24 cellular contexts compared by ENCODE assay signal in genomic region chr16:57126412-57126811, GRCh38. TPM values are rescaled to one million over a fixed set of nuclear protein-coding genes. Genes with fewer than 3 reads are reported as not detected.
DNase-seq lines count a peak whose midpoint lies in the region; ATAC-seq, FAIRE-seq and TF ChIP-seq lines count a peak whose summit lies in the region.
"Had no signal": no experiment of that assay in that cellular context is flagged by ENCODE, and none has a peak within 500 bp of the region (broad histone marks: within the 10 kb centered on the region; RNA-seq: fewer than 3 reads in every experiment).

No MANE protein-coding gene starts in this region.

- H3K27ac ChIP-seq in HCT116 (ENCODE audit: low read depth, low read length) = no peak overlapping the region
- H3K27ac ChIP-seq in K562 (ENCODE audit: extremely low read depth, low read depth, low read length) = no peak overlapping the region
- H3K27ac ChIP-seq in osteoblast (ENCODE audit: low read depth, low read length) = no peak overlapping the region
- H3K27ac ChIP-seq: breast epithelium, C4-2B, stomach had no signal

- no peaks in the 10 kb centered on the region for H3K9me3 Mint-ChIP-seq in activated naive CD4-positive, alpha-beta T cell treated with anti-CD3 and anti-CD28 coated beads for 36 hours
- H3K9me3 Mint-ChIP-seq: nephron progenitor cell had no signal

- H3K9me1 ChIP-seq in K562 (ENCODE audit: control insufficient read depth, insufficient read depth, low read length) = no peaks in the 10 kb centered on the region

- H3K9me2 ChIP-seq in HCT116 (ENCODE audit: insufficient read depth) = no peaks in the 10 kb centered on the region

- no peak for TF ChIP-seq EP300 in K562 (IDR thresholded peaks at IDR 0.05; ENCODE audit: low read length)

- H3K4me1 ChIP-seq in HCT116 (ENCODE audit: control insufficient read depth in 1 of 2, insufficient read depth in 2 of 2, low read length in 2 of 2) = no peaks in the 10 kb centered on the region
- H3K4me1 ChIP-seq in K562 (replicated peaks in 1 of 2; ENCODE audit: control insufficient read depth in 2 of 2, insufficient read depth in 2 of 2, low read length in 2 of 2) = peaks cover 6 to 7% of the 10 kb centered on the region in 2 experiments; a peak in 4 of 5 replicates
- H3K4me1 ChIP-seq in osteoblast (ENCODE audit: insufficient read depth, low read length) = no peaks in the 10 kb centered on the region
- H3K4me1 ChIP-seq in mucosa of descending colon (ENCODE audit: low read depth) = peaks cover 9% of the 10 kb centered on the region
- H3K4me1 ChIP-seq: breast epithelium, stomach had no signal

- WGBS in K562 (ENCODE audit: insufficient coverage, low coverage, missing lambda C conversion rate) = 46% methylated on average over 4 of the region's 4 CpGs

- H3K36me3 ChIP-seq in HCT116 (ENCODE audit: control insufficient read depth in 1 of 2, insufficient read depth in 2 of 2, low read length in 2 of 2) = no peaks in the 10 kb centered on the region
- no peaks in the 10 kb centered on the region for H3K36me3 ChIP-seq in K562 (ENCODE audit: control insufficient read depth, insufficient read depth, low read length)
- H3K36me3 ChIP-seq in osteoblast (ENCODE audit: insufficient read depth, low read length) = no peaks in the 10 kb centered on the region
- no peaks in the 10 kb centered on the region for H3K36me3 ChIP-seq in mucosa of descending colon (ENCODE audit: low read depth)
- H3K36me3 ChIP-seq: breast epithelium had no signal

- in situ Hi-C loops in K562 (cut with MboI) = no loop called here

- peak overlapping the region; percentile 28 for H3K27ac Mint-ChIP-seq in activated naive CD4-positive, alpha-beta T cell treated with anti-CD3 and anti-CD28 coated beads for 36 hours
- H3K27ac Mint-ChIP-seq: nephron progenitor cell had no signal

- CTCF ChIA-PET in activated naive CD4-positive, alpha-beta T cell treated with anti-CD3 and anti-CD28 coated beads for 36 hours (lab: Charles Lee) = interaction anchor here (0.7 to 2.9 kb wide), 5 partner anchors 9 to 359 kb away, joined by 3 to 9 read pairs (median 3); no protein-coding TSS in a partner anchor
- CTCF ChIA-PET in HCT116 (lab: Charles Lee) = no interaction called here
- CTCF ChIA-PET in K562 (lab: Yijun Ruan, JAX; ENCODE audit: low intra/inter-chr PET ratio) = no interaction called here

- no peak overlapping the region for H3K4me3 ChIP-seq in HCT116 (replicated peaks in 1 of 2; ENCODE audit: low read depth in 1 of 2, low read length in 2 of 2)
- no peak overlapping the region for H3K4me3 ChIP-seq in K562
- no peak overlapping the region for H3K4me3 ChIP-seq in osteoblast (ENCODE audit: insufficient read depth, low read length)
- no peak overlapping the region for H3K4me3 ChIP-seq in mucosa of descending colon
- H3K4me3 ChIP-seq: breast epithelium, stomach, tibial nerve had no signal

- TF ChIP-seq CTCF in HCT116 (IDR thresholded peaks at IDR 0.05 in 2 of 3, conservative IDR thresholded peaks at IDR 0.05 in 1 of 3; ENCODE audit: borderline replicate concordance in 1 of 3, insufficient read depth in 1 of 3, low read depth in 2 of 3, low read length in 2 of 3) (no peak), K562 (IDR thresholded peaks at IDR 0.05 in 2 of 3, conservative IDR thresholded peaks at IDR 0.05 in 1 of 3; ENCODE audit: insufficient read depth in 2 of 3, low read depth in 1 of 3, low read length in 3 of 3) (no peak), osteoblast (IDR thresholded peaks at IDR 0.05; ENCODE audit: extremely low read depth, low read depth, low read length) (no peak), mucosa of descending colon (IDR thresholded peaks at IDR 0.05) (no peak)

- no peak overlapping the region for H2AFZ ChIP-seq in HCT116 (ENCODE audit: low read depth, low read length, poor library complexity, severe bottlenecking)
- H2AFZ ChIP-seq in K562 (ENCODE audit: low read depth, low read length) = no peak overlapping the region
- no peak overlapping the region for H2AFZ ChIP-seq in osteoblast (ENCODE audit: low read length)

- H3K9ac ChIP-seq in HCT116 (ENCODE audit: low read length) = no peak overlapping the region
- no peak overlapping the region; a peak in 1 of 4 replicates for H3K9ac ChIP-seq in K562 (ENCODE audit: insufficient read depth in 1 of 2, low read depth in 2 of 2, low read length in 2 of 2)

- H3K4me2 ChIP-seq in HCT116 (ENCODE audit: low read length) (no peak overlapping the region), K562 (ENCODE audit: insufficient read depth, low read length) (no peak overlapping the region), osteoblast (ENCODE audit: insufficient read depth, low read length) (no peak overlapping the region)

- TF ChIP-seq POLR2A in HCT116 (IDR thresholded peaks at IDR 0.05; ENCODE audit: borderline replicate concordance, extremely low read depth, insufficient read depth, insufficient read length) (no peak), K562 (conservative IDR thresholded peaks at IDR 0.05) (no peak)

- no peak for DNase-seq in activated naive CD4-positive, alpha-beta T cell treated with anti-CD3 and anti-CD28 coated beads for 36 hours
- DNase-seq in activated naive CD4-positive, alpha-beta T cell treated with anti-CD3 and anti-CD28 coated beads, Interleukin-2, amount 50 U/mL, for 16 hours = no peak
- DNase-seq in HCT116 (ENCODE audit: low read depth, low spot score) = no peak
- no peak for DNase-seq in K562 (ENCODE audit: extremely low read depth in 1 of 4, low spot score in 3 of 4)
- peak; percentile 39 for DNase-seq in osteoblast (ENCODE audit: insufficient read length, low spot score, missing footprints)
- no peak for DNase-seq in D341Med (ENCODE audit: low spot score)
- no peak for DNase-seq in mucosa of descending colon
- DNase-seq in stimulated activated CD4-positive, alpha-beta T cell treated with anti-CD3 and anti-CD28 coated beads, Interleukin-2, amount 100 ng/mL, for 24 hours = no peak
- DNase-seq: cortex of kidney, KG1, MM.1S, NCI-H1436, NCI-H510A treated with DMSO at 0.1 percent for 48 hours, nephron progenitor cell, SHP77 treated with DMSO at 0.1 percent for 48 hours, stomach, SW 1271 had no signal

- no peaks in the 10 kb centered on the region for H3K27me3 Mint-ChIP-seq in activated naive CD4-positive, alpha-beta T cell treated with anti-CD3 and anti-CD28 coated beads for 36 hours (ENCODE audit: low read depth)

- H3K9me3 ChIP-seq in HCT116 (ENCODE audit: control insufficient read depth in 1 of 2, insufficient read depth in 1 of 2, low read depth in 1 of 2, low read length in 2 of 2) (no peaks in the 10 kb centered on the region), K562 (replicated peaks; ENCODE audit: control insufficient read depth, insufficient read depth, low read depth, low read length) (no peaks in the 10 kb centered on the region), osteoblast (ENCODE audit: low read depth, low read length) (no peaks in the 10 kb centered on the region), mucosa of descending colon (no peaks in the 10 kb centered on the region)
- H3K9me3 ChIP-seq: breast epithelium, stomach, tibial nerve had no signal

- H3K27me3 ChIP-seq in HCT116 (ENCODE audit: insufficient read depth, low read length) = no peaks in the 10 kb centered on the region
- no peaks in the 10 kb centered on the region for H3K27me3 ChIP-seq in K562 (ENCODE audit: control insufficient read depth in 2 of 2, insufficient read depth in 2 of 2, low read length in 2 of 2)
- no peaks in the 10 kb centered on the region for H3K27me3 ChIP-seq in osteoblast (ENCODE audit: insufficient read depth, low read length)
- H3K27me3 ChIP-seq: breast epithelium, stomach, tibial nerve had no signal

- BruUV-seq in HCT116 (replicated peaks; lab: Mats Ljungman, UMichigan) (no TSS peak), K562 (replicated peaks; lab: Mats Ljungman, UMichigan) (no TSS peak)

- TF ChIP-seq RAD21 in HCT116 (IDR thresholded peaks at IDR 0.05; ENCODE audit: low read depth) (no peak), K562 (CRISPR knock-in tag; conservative IDR thresholded peaks at IDR 0.05 in 1 of 2, IDR thresholded peaks at IDR 0.05 in 1 of 2) (no peak)

- POLR2A ChIA-PET in HCT116 (lab: Charles Lee) (no interaction called here), K562 (lab: Yijun Ruan, JAX) (interaction anchor here (1.3 to 1.8 kb wide), 2 partner anchors 10 to 14 kb away, joined by 5 read pairs; no protein-coding TSS in a partner anchor)

- intact Hi-C loops in activated naive CD4-positive, alpha-beta T cell treated with anti-CD3 and anti-CD28 coated beads for 36 hours (cut with micrococcal nuclease) = loop anchor here (10.0 kb wide), 1 partner anchor 408 kb away; the partner anchor contains the start of gene CCDC102A
- intact Hi-C loops in HCT116 (cut with micrococcal nuclease) (no loop called here), K562 (cut with micrococcal nuclease) (no loop called here), mucosa of descending colon (cut with DNase I, micrococcal nuclease) (no loop called here)

- no peak for FAIRE-seq in K562 (lab: Jason Lieb, UNC)
- FAIRE-seq: endometrium, G401.6, keratinocyte had no signal

- H3K4me3 Mint-ChIP-seq in activated naive CD4-positive, alpha-beta T cell treated with anti-CD3 and anti-CD28 coated beads for 36 hours = no peak overlapping the region
- H3K4me3 Mint-ChIP-seq: nephron progenitor cell had no signal

- H3K36me3 Mint-ChIP-seq in activated naive CD4-positive, alpha-beta T cell treated with anti-CD3 and anti-CD28 coated beads for 36 hours (ENCODE audit: low read depth) = no peaks in the 10 kb centered on the region

- 0 out of 2 replicates have a peak, but pooled peaks have one; percentile 44 for ATAC-seq in HCT116
- no peak for ATAC-seq in K562
- no peak for ATAC-seq in mucosa of descending colon
- ATAC-seq: sciatic nerve had no signal

- RAD21 ChIA-PET in HCT116 (lab: Charles Lee; ENCODE audit: low non-redundant PET in 1 of 2, low total read pairs in 2 of 2, uncharacterized antibody in 2 of 2, unreplicated experiment in 2 of 2) = interaction anchor here in 1 of 2 experiments (0.7 kb wide), 1 partner anchor 122 kb away, joined by 3 read pairs; no protein-coding TSS in a partner anchor

- no peaks in the 10 kb centered on the region for H3K79me2 ChIP-seq in HCT116 (ENCODE audit: insufficient read depth, low read length)
- no peaks in the 10 kb centered on the region for H3K79me2 ChIP-seq in K562 (ENCODE audit: control insufficient read depth, insufficient read depth, low read length)
- no peaks in the 10 kb centered on the region for H3K79me2 ChIP-seq in osteoblast (ENCODE audit: insufficient read depth, low read length)

- H4K20me1 ChIP-seq in HCT116 (ENCODE audit: insufficient read depth) (no peaks in the 10 kb centered on the region), K562 (replicated peaks; ENCODE audit: control insufficient read depth, insufficient read depth, low read length) (no peaks in the 10 kb centered on the region; the same call in 1 of the 2 replicates), osteoblast (ENCODE audit: insufficient read depth, low read length) (no peaks in the 10 kb centered on the region)

- H3K4me1 Mint-ChIP-seq in activated naive CD4-positive, alpha-beta T cell treated with anti-CD3 and anti-CD28 coated beads for 36 hours (ENCODE audit: low read depth) = peaks cover 72% of the 10 kb centered on the region

RNA-seq across cellular contexts. Expression of gene CPNE2, which starts 34.0 kb away (rescaled TPM):
- 1 to 10 TPM; 5.1 TPM for total RNA-seq in activated naive CD4-positive, alpha-beta T cell treated with anti-CD3 and anti-CD28 coated beads for 36 hours
- total RNA-seq in HCT116 (2021; ENCODE audit: unreplicated experiment) (31.2 TPM), K562 (2014; rRNA removed) (7.0 and 7.3 TPM in 2 replicates), K562 (2014; rRNA removed; fragmentation: Illumina TruSeq; extraction: Trizol) (4.2 and 5.0 TPM in 2 replicates), K562 (2015; rRNA removed; fragmentation: Illumina TruSeq; extraction: Trizol) (7.7 and 8.6 TPM in 2 replicates), K562 (2021) (9.5 and 10.6 TPM in 2 replicates), osteoblast (11.6 and 15.3 TPM in 2 replicates), mucosa of descending colon (10 to 100 TPM; 48.7 to 77.0 (median 52.5) TPM)
- 58.1 and 61.0 TPM in 2 replicates for polyA plus RNA-seq in HCT116 (2012)
- total RNA-seq in K562 (2011; cell fraction: chromatin; rRNA removed; ENCODE audit: low replicate concordance) = 13.7 and 32.7 TPM in 2 replicates
- 12.5 and 13.5 TPM in 2 replicates for total RNA-seq in K562 (2011; cell fraction: nucleolus; rRNA removed)
- total RNA-seq in K562 (2011; cell fraction: nucleoplasm; rRNA removed) = 13.3 and 19.4 TPM in 2 replicates
- polyA plus RNA-seq in K562 (2011; rRNA removed) (13.9 and 26.9 TPM in 2 replicates), K562 (2014; fragmentation: Illumina TruSeq; extraction: Trizol) (11.8 and 14.1 TPM in 2 replicates), K562 (2014; fragmentation: Nextera tagmentation; extraction: Ambion mirVana) (1 to 10 TPM; 3.0 to 3.8 TPM), K562 (2014; rRNA removed) (11.7 and 14.0 TPM in 2 replicates)
- polyA plus RNA-seq in K562 (2011; cell fraction: cytosol; rRNA removed) = 28.1 and 34.9 TPM in 2 replicates
- 14.0 and 18.6 TPM in 2 replicates for polyA plus RNA-seq in K562 (2011; cell fraction: nucleus; rRNA removed)
- polyA plus RNA-seq in K562 (2012) = 14.1 and 33.3 TPM in 2 replicates
- polyA minus RNA-seq in K562 (2011; rRNA and poly(A)+ RNA removed) = 8.9 and 12.3 TPM in 2 replicates
- 7.7 and 8.6 TPM in 2 replicates for polyA minus RNA-seq in K562 (2011; cell fraction: cytosol; rRNA and poly(A)+ RNA removed)
- polyA minus RNA-seq in K562 (2011; cell fraction: nucleus; rRNA and poly(A)+ RNA removed) = 6.6 and 9.8 TPM in 2 replicates

RNA-seq across cellular contexts. Expression of gene PSME3IP1, which starts 59.4 kb away (rescaled TPM):
- 100 to 1,000 TPM; 106 to 110 TPM for total RNA-seq in activated naive CD4-positive, alpha-beta T cell treated with anti-CD3 and anti-CD28 coated beads for 36 hours
- total RNA-seq in HCT116 (2021; ENCODE audit: unreplicated experiment) = 88.5 TPM
- polyA plus RNA-seq in HCT116 (2012) = 53.2 and 68.2 TPM in 2 replicates
- total RNA-seq in K562 (2011; cell fraction: chromatin; rRNA removed; ENCODE audit: low replicate concordance) = 53.9 and 134 TPM in 2 replicates
- 46.7 and 60.7 TPM in 2 replicates for total RNA-seq in K562 (2011; cell fraction: nucleolus; rRNA removed)
- total RNA-seq in K562 (2011; cell fraction: nucleoplasm; rRNA removed) = 71.6 and 104 TPM in 2 replicates
- total RNA-seq in K562 (2014; rRNA removed) = 76.9 and 85.5 TPM in 2 replicates
- 143 and 167 TPM in 2 replicates for total RNA-seq in K562 (2014; rRNA removed; fragmentation: Illumina TruSeq; extraction: Trizol)
- total RNA-seq in K562 (2015; rRNA removed; fragmentation: Illumina TruSeq; extraction: Trizol) = 147 and 158 TPM in 2 replicates
- total RNA-seq in K562 (2021) = 104 and 106 TPM in 2 replicates
- polyA plus RNA-seq in K562 (2011; rRNA removed) = 115 and 144 TPM in 2 replicates
- polyA plus RNA-seq in K562 (2011; cell fraction: cytosol; rRNA removed) = 132 and 144 TPM in 2 replicates
- polyA plus RNA-seq in K562 (2011; cell fraction: nucleus; rRNA removed) = 251 and 259 TPM in 2 replicates
- 88.6 and 121 TPM in 2 replicates for polyA plus RNA-seq in K562 (2012)
- 155 and 187 TPM in 2 replicates for polyA plus RNA-seq in K562 (2014; fragmentation: Illumina TruSeq; extraction: Trizol)
- 100 to 1,000 TPM in 1 of 2 experiments, 10 to 100 TPM in 1; 63.8 to 142 TPM for polyA plus RNA-seq in K562 (2014; fragmentation: Nextera tagmentation; extraction: Ambion mirVana)
- 146 and 152 TPM in 2 replicates for polyA plus RNA-seq in K562 (2014; rRNA removed)
- polyA minus RNA-seq in K562 (2011; rRNA and poly(A)+ RNA removed) = 78.0 and 80.4 TPM in 2 replicates
- 45.1 and 48.8 TPM in 2 replicates for polyA minus RNA-seq in K562 (2011; cell fraction: cytosol; rRNA and poly(A)+ RNA removed)
- 40.8 and 66.0 TPM in 2 replicates for polyA minus RNA-seq in K562 (2011; cell fraction: nucleus; rRNA and poly(A)+ RNA removed)
- total RNA-seq in osteoblast = 53.9 and 70.2 TPM in 2 replicates
- total RNA-seq in mucosa of descending colon = 100 to 1,000 TPM in 2 of 3 donors, 10 to 100 TPM in 1; 97.9 to 138 (median 114) TPM

RNA-seq across cellular contexts. Expression of gene RSPRY1, which starts 59.7 kb away (rescaled TPM):
- total RNA-seq in activated naive CD4-positive, alpha-beta T cell treated with anti-CD3 and anti-CD28 coated beads for 36 hours = 10 to 100 TPM; 25.7 to 28.7 TPM
- 24.9 TPM for total RNA-seq in HCT116 (2021; ENCODE audit: unreplicated experiment)
- 15.5 and 16.0 TPM in 2 replicates for polyA plus RNA-seq in HCT116 (2012)
- 60.1 and 86.3 TPM in 2 replicates for total RNA-seq in K562 (2011; cell fraction: chromatin; rRNA removed; ENCODE audit: low replicate concordance)
- 29.9 and 41.0 TPM in 2 replicates for total RNA-seq in K562 (2011; cell fraction: nucleolus; rRNA removed)
- 44.0 and 48.0 TPM in 2 replicates for total RNA-seq in K562 (2011; cell fraction: nucleoplasm; rRNA removed)
- 14.5 and 20.0 TPM in 2 replicates for total RNA-seq in K562 (2014; rRNA removed)
- 25.5 and 26.3 TPM in 2 replicates for total RNA-seq in K562 (2014; rRNA removed; fragmentation: Illumina TruSeq; extraction: Trizol)
- 25.2 and 27.8 TPM in 2 replicates for total RNA-seq in K562 (2015; rRNA removed; fragmentation: Illumina TruSeq; extraction: Trizol)
- 20.8 and 22.7 TPM in 2 replicates for total RNA-seq in K562 (2021)
- 25.4 and 28.0 TPM in 2 replicates for polyA plus RNA-seq in K562 (2011; rRNA removed)
- 10.7 and 15.7 TPM in 2 replicates for polyA plus RNA-seq in K562 (2011; cell fraction: cytosol; rRNA removed)
- 21.4 and 28.5 TPM in 2 replicates for polyA plus RNA-seq in K562 (2011; cell fraction: nucleus; rRNA removed)
- polyA plus RNA-seq in K562 (2012) = 11.1 and 11.4 TPM in 2 replicates
- polyA plus RNA-seq in K562 (2014; fragmentation: Illumina TruSeq; extraction: Trizol) = 17.6 and 23.1 TPM in 2 replicates
- polyA plus RNA-seq in K562 (2014; fragmentation: Nextera tagmentation; extraction: Ambion mirVana) = 10 to 100 TPM; 10.2 to 13.4 TPM
- polyA plus RNA-seq in K562 (2014; rRNA removed) = 15.0 and 17.5 TPM in 2 replicates
- 61.4 and 62.4 TPM in 2 replicates for polyA minus RNA-seq in K562 (2011; rRNA and poly(A)+ RNA removed)
- 31.9 and 34.4 TPM in 2 replicates for polyA minus RNA-seq in K562 (2011; cell fraction: cytosol; rRNA and poly(A)+ RNA removed)
- polyA minus RNA-seq in K562 (2011; cell fraction: nucleus; rRNA and poly(A)+ RNA removed) = 26.1 and 51.2 TPM in 2 replicates
- 51.6 and 57.2 TPM in 2 replicates for total RNA-seq in osteoblast
- 10 to 100 TPM; 40.6 to 44.1 (median 42.0) TPM for total RNA-seq in mucosa of descending colon
